In genomic region chr22:42444060-42444904, GRCh38 we compare ENCODE assay signal across 2 cellular contexts.
TF ChIP-seq lines count a peak whose summit lies in the region.

No MANE protein-coding gene starts in this region.

TF ChIP-seq in HEK293, 187 proteins besides CTCF, POLR2A, EP300 and RAD21 (continues in another document):
- TF ChIP-seq, protein P1, sequence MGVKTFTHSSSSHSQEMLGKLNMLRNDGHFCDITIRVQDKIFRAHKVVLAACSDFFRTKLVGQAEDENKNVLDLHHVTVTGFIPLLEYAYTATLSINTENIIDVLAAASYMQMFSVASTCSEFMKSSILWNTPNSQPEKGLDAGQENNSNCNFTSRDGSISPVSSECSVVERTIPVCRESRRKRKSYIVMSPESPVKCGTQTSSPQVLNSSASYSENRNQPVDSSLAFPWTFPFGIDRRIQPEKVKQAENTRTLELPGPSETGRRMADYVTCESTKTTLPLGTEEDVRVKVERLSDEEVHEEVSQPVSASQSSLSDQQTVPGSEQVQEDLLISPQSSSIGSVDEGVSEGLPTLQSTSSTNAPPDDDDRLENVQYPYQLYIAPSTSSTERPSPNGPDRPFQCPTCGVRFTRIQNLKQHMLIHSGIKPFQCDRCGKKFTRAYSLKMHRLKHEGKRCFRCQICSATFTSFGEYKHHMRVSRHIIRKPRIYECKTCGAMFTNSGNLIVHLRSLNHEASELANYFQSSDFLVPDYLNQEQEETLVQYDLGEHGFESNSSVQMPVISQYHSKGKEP (tag by site-specific recombination; IDR thresholded peaks at IDR 0.05), result peak; percentile 95
- TF ChIP-seq, protein P2, sequence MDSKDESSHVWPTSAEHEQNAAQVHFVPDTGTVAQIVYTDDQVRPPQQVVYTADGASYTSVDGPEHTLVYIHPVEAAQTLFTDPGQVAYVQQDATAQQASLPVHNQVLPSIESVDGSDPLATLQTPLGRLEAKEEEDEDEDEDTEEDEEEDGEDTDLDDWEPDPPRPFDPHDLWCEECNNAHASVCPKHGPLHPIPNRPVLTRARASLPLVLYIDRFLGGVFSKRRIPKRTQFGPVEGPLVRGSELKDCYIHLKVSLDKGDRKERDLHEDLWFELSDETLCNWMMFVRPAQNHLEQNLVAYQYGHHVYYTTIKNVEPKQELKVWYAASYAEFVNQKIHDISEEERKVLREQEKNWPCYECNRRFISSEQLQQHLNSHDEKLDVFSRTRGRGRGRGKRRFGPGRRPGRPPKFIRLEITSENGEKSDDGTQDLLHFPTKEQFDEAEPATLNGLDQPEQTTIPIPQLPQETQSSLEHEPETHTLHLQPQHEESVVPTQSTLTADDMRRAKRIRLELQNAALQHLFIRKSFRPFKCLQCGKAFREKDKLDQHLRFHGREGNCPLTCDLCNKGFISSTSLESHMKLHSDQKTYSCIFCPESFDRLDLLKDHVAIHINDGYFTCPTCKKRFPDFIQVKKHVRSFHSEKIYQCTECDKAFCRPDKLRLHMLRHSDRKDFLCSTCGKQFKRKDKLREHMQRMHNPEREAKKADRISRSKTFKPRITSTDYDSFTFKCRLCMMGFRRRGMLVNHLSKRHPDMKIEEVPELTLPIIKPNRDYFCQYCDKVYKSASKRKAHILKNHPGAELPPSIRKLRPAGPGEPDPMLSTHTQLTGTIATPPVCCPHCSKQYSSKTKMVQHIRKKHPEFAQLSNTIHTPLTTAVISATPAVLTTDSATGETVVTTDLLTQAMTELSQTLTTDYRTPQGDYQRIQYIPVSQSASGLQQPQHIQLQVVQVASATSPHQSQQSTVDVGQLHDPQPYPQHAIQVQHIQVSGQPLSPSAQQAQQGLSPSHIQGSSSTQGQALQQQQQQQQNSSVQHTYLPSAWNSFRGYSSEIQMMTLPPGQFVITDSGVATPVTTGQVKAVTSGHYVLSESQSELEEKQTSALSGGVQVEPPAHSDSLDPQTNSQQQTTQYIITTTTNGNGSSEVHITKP (tag by site-specific recombination; IDR thresholded peaks at IDR 0.05), result peak; percentile 17; the same call in 1 of the 2 replicates
- no peak for TF ChIP-seq GLI4 (tag by site-specific recombination; IDR thresholded peaks at IDR 0.05)
- TF ChIP-seq, protein P3, sequence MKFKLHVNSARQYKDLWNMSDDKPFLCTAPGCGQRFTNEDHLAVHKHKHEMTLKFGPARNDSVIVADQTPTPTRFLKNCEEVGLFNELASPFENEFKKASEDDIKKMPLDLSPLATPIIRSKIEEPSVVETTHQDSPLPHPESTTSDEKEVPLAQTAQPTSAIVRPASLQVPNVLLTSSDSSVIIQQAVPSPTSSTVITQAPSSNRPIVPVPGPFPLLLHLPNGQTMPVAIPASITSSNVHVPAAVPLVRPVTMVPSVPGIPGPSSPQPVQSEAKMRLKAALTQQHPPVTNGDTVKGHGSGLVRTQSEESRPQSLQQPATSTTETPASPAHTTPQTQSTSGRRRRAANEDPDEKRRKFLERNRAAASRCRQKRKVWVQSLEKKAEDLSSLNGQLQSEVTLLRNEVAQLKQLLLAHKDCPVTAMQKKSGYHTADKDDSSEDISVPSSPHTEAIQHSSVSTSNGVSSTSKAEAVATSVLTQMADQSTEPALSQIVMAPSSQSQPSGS (tag by site-specific recombination; IDR thresholded peaks at IDR 0.05; ENCODE audit: low read depth), result no peak
- TF ChIP-seq ZNF747 (tag by site-specific recombination; IDR thresholded peaks at IDR 0.05), result no peak
- TF ChIP-seq, protein P4, sequence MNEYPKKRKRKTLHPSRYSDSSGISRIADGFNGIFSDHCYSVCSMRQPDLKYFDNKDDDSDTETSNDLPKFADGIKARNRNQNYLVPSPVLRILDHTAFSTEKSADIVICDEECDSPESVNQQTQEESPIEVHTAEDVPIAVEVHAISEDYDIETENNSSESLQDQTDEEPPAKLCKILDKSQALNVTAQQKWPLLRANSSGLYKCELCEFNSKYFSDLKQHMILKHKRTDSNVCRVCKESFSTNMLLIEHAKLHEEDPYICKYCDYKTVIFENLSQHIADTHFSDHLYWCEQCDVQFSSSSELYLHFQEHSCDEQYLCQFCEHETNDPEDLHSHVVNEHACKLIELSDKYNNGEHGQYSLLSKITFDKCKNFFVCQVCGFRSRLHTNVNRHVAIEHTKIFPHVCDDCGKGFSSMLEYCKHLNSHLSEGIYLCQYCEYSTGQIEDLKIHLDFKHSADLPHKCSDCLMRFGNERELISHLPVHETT (tag by site-specific recombination; IDR thresholded peaks at IDR 0.05), result peak; percentile 61; the same call in 1 of the 2 replicates
- no peak for TF ChIP-seq ZNF658 (tag by site-specific recombination; IDR thresholded peaks at IDR 0.05)
- TF ChIP-seq ZFHX2 (tag by site-specific recombination; conservative IDR thresholded peaks at IDR 0.05), result peak; percentile 69
- TF ChIP-seq ZNF843 (tag by site-specific recombination; IDR thresholded peaks at IDR 0.05), result no peak
- TF ChIP-seq HOXD13 (CRISPR knock-in tag; IDR thresholded peaks at IDR 0.05; ENCODE audit: borderline replicate concordance), result no peak
- TF ChIP-seq KLF9 (tag by site-specific recombination; IDR thresholded peaks at IDR 0.05; ENCODE audit: low read depth), result no peak; the same call in 1 of the 2 replicates
- no peak for TF ChIP-seq ZNF548 (tag by site-specific recombination; IDR thresholded peaks at IDR 0.05)
- no peak for TF ChIP-seq REST (tag by site-specific recombination; IDR thresholded peaks at IDR 0.05)
- no peak for TF ChIP-seq ZNF19 (tag by site-specific recombination; IDR thresholded peaks at IDR 0.05; ENCODE audit: low read depth)
- TF ChIP-seq ZNF521 (tag by site-specific recombination; IDR thresholded peaks at IDR 0.05), result no peak

TF ChIP-seq in H1, 55 proteins besides CTCF, POLR2A, EP300 and RAD21 (continued from another document):
- TF ChIP-seq MAX (IDR thresholded peaks at IDR 0.05) (peak; percentile 50), YY1 (IDR thresholded peaks at IDR 0.05; ENCODE audit: low read depth, low read length) (peak; percentile 80), TAF7 (optimal IDR thresholded peaks at IDR 0.05; ENCODE audit: borderline replicate concordance, low read depth, low read length) (no peak), CEBPB (IDR thresholded peaks at IDR 0.05; ENCODE audit: low read depth, low read length) (peak; percentile 92), TCF12 (IDR thresholded peaks at IDR 0.05; ENCODE audit: low read depth, low read length) (0 out of 2 replicates have a peak, but pooled peaks have one; percentile 59), BCL11A (IDR thresholded peaks at IDR 0.05; ENCODE audit: low read depth in 2 of 2, low read length in 2 of 2) (no peak), ASH2L (IDR thresholded peaks at IDR 0.05; ENCODE audit: low read length) (peak; percentile 71), CTBP2 (IDR thresholded peaks at IDR 0.05; ENCODE audit: borderline replicate concordance, insufficient read depth, insufficient read length, low read length) (peak; percentile 89), TEAD4 (IDR thresholded peaks at IDR 0.05; ENCODE audit: low read depth, low read length) (peak; percentile 15; the same call in 1 of the 2 replicates), CHD1 (IDR thresholded peaks at IDR 0.05; ENCODE audit: low read depth, low read length) (no peak), KDM5A (IDR thresholded peaks at IDR 0.05; ENCODE audit: low read length) (no peak), NRF1 (IDR thresholded peaks at IDR 0.05; ENCODE audit: low read depth, low read length) (no peak), HDAC2 (IDR thresholded peaks at IDR 0.05; ENCODE audit: borderline replicate concordance in 1 of 2, low read depth in 2 of 2, low read length in 2 of 2) (0 out of 4 replicates have a peak, but pooled peaks have one; percentile 23 to 52), RXRA (IDR thresholded peaks at IDR 0.05; ENCODE audit: insufficient read depth, low read depth, low read length) (0 out of 2 replicates have a peak, but pooled peaks have one; percentile 25), RFX5 (IDR thresholded peaks at IDR 0.05; ENCODE audit: borderline replicate concordance, low read depth, low read length) (peak; percentile 35; the same call in 1 of the 2 replicates), EZH2 (IDR thresholded peaks at IDR 0.05; ENCODE audit: low read depth, low read length, severe bottlenecking) (no peak), USF2 (IDR thresholded peaks at IDR 0.05; ENCODE audit: low read length) (no peak), TBP (IDR thresholded peaks at IDR 0.05; ENCODE audit: low read depth, low read length) (peak; percentile 45; the same call in 1 of the 2 replicates), MAFK (IDR thresholded peaks at IDR 0.05; ENCODE audit: low read depth, low read length) (no peak), BACH1 (IDR thresholded peaks at IDR 0.05; ENCODE audit: low read length) (peak; percentile 70), TAF1 (IDR thresholded peaks at IDR 0.05; ENCODE audit: low read depth, low read length) (peak; percentile 44; the same call in 1 of the 2 replicates), FOSL1 (IDR thresholded peaks at IDR 0.05; ENCODE audit: insufficient read depth, low read depth, low read length) (0 out of 2 replicates have a peak, but pooled peaks have one; percentile 13), KDM1A (IDR thresholded peaks at IDR 0.05; ENCODE audit: borderline replicate concordance, low read length) (no peak), SP1 (IDR thresholded peaks at IDR 0.05; ENCODE audit: low read depth, low read length) (peak; percentile 95), GTF2F1 (IDR thresholded peaks at IDR 0.05; ENCODE audit: borderline replicate concordance, low read depth, low read length) (no peak), JUN (IDR thresholded peaks at IDR 0.05; ENCODE audit: low read depth, low read length) (no peak), SP2 (IDR thresholded peaks at IDR 0.05; ENCODE audit: low read length) (no peak), ZNF274 (IDR thresholded peaks at IDR 0.05; ENCODE audit: borderline replicate concordance, extremely low read depth, low read length) (no peak)
- TF ChIP-seq, protein P3 (IDR thresholded peaks at IDR 0.05; ENCODE audit: low read length), result peak; percentile 66; the same call in 1 of the 2 replicates
- TF ChIP-seq, protein P5, sequence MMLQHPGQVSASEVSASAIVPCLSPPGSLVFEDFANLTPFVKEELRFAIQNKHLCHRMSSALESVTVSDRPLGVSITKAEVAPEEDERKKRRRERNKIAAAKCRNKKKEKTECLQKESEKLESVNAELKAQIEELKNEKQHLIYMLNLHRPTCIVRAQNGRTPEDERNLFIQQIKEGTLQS (IDR thresholded peaks at IDR 0.05; ENCODE audit: insufficient read depth, low read depth, low read length), result no peak
